ENCODE assay signal across 8 cellular contexts in genomic region chr18:12883003-12883683, GRCh38. TPM values are rescaled to one million over a fixed set of nuclear protein-coding genes. Genes with fewer than 3 reads are reported as not detected.
A peak's percentile ranks its signal among the peaks of the same experiment; 100 is the strongest.
DNase-seq lines count a peak whose midpoint lies in the region; ATAC-seq and TF ChIP-seq lines count a peak whose summit lies in the region.

No MANE protein-coding gene starts in this region.

- no peak for TF ChIP-seq POLR2A in ovary (IDR thresholded peaks at IDR 0.05)

- H3K36me3 Mint-ChIP-seq in activated CD8-positive, alpha-beta memory T cell treated with anti-CD3 and anti-CD28 coated beads, Interleukin-2, amount 10 ng/mL, durations not matched to agents 7 days and 5 days, result peaks cover 15% of the 10 kb centered on the region

- no peak for TF ChIP-seq EP300 in ovary (IDR thresholded peaks at IDR 0.05)

- peaks cover 14% of the 10 kb centered on the region for H3K4me1 ChIP-seq in ovary (ENCODE audit: insufficient read depth)

- DNase-seq in AG04449 (ENCODE audit: low read depth, low spot score), result no peak
- peak; percentile 49 for DNase-seq in activated CD8-positive, alpha-beta memory T cell treated with anti-CD3 and anti-CD28 coated beads, Interleukin-2, amount 10 ng/mL, durations not matched to agents 7 days and 5 days
- DNase-seq in foreskin fibroblast, result no peak
- no peak for DNase-seq in ovary
- DNase-seq in kidney glomerular epithelial cell (lab: John Stamatoyannopoulos, UW), result no peak
- no peak for DNase-seq in NCI-H1048 (lab: John Stamatoyannopoulos, UW)

- POLR2A ChIA-PET in AG04449 (lab: Yijun Ruan, JAX), result interaction anchor here (0.6 to 1.8 kb wide), 12 partner anchors 10 to 843 kb away, joined by 3 to 7 read pairs (median 4); partner anchors contain the start of genes FAM210A and RNMT

- no peaks in the 10 kb centered on the region for H3K27me3 ChIP-seq in ovary

- TF ChIP-seq CTCF in AG04449 (IDR thresholded peaks at IDR 0.05; ENCODE audit: insufficient read depth, low read length, missing control alignments), result no peak
- no peak for TF ChIP-seq CTCF in foreskin fibroblast (IDR thresholded peaks at IDR 0.05; ENCODE audit: low read depth, low read length)
- no peak for TF ChIP-seq CTCF in ovary (IDR thresholded peaks at IDR 0.05)

- peaks cover 53% of the 10 kb centered on the region for H3K4me1 Mint-ChIP-seq in activated CD8-positive, alpha-beta memory T cell treated with anti-CD3 and anti-CD28 coated beads, Interleukin-2, amount 10 ng/mL, durations not matched to agents 7 days and 5 days

- H3K4me3 ChIP-seq in AG04449 (ENCODE audit: low read depth, low read length), result peak overlapping the region; percentile 93
- peak overlapping the region; percentile 67 to 81 for H3K4me3 ChIP-seq in foreskin fibroblast (ENCODE audit: low read depth in 1 of 2, low read length in 2 of 2)
- peak overlapping the region; percentile 83 for H3K4me3 ChIP-seq in ovary

- H3K9me3 Mint-ChIP-seq in activated CD8-positive, alpha-beta memory T cell treated with anti-CD3 and anti-CD28 coated beads, Interleukin-2, amount 10 ng/mL, durations not matched to agents 7 days and 5 days (ENCODE audit: low read depth), result no peaks in the 10 kb centered on the region

- intact Hi-C loops in ovary (cut with DNase I), result loop anchor here in 1 of 4 donors (10.0 kb wide), 1 partner anchor 498 kb away; no protein-coding TSS in a partner anchor

- CTCF ChIA-PET in AG04449 (lab: Yijun Ruan, JAX), result interaction anchor here (1.2 to 15.7 kb wide), 6 partner anchors 10 to 140 kb away, joined by 3 to 324 read pairs (median 6); no protein-coding TSS in a partner anchor
- CTCF ChIA-PET in activated CD8-positive, alpha-beta memory T cell treated with anti-CD3 and anti-CD28 coated beads, Interleukin-2, amount 10 ng/mL, durations not matched to agents 7 days and 5 days (lab: Charles Lee), result interaction anchor here (0.7 to 5.9 kb wide), 14 partner anchors 11 to 276 kb away, joined by 3 to 38 read pairs (median 4); no protein-coding TSS in a partner anchor

- WGBS in ovary, 3 donors, result 0 to 1% (median 0%) methylated on average over 47 to 53 of the region's 53 CpGs

- H3K27me3 Mint-ChIP-seq in activated CD8-positive, alpha-beta memory T cell treated with anti-CD3 and anti-CD28 coated beads, Interleukin-2, amount 10 ng/mL, durations not matched to agents 7 days and 5 days, result no peaks in the 10 kb centered on the region

- no peaks in the 10 kb centered on the region for H3K9me3 ChIP-seq in ovary

- H3K27ac Mint-ChIP-seq in activated CD8-positive, alpha-beta memory T cell treated with anti-CD3 and anti-CD28 coated beads, Interleukin-2, amount 10 ng/mL, durations not matched to agents 7 days and 5 days, result peak overlapping the region; percentile 88

- H3K27ac ChIP-seq in ovary, result peak overlapping the region; percentile 83 to 98

- ATAC-seq in GM19035 (IDR thresholded peaks at IDR 0.05; ENCODE audit: unreplicated experiment) (peak; percentile 19), HG03460 (IDR thresholded peaks at IDR 0.05; ENCODE audit: unreplicated experiment) (peak; percentile 9)
- peak; percentile 7 for ATAC-seq in activated CD8-positive, alpha-beta memory T cell treated with anti-CD3 and anti-CD28 coated beads, Interleukin-2, amount 10 ng/mL, durations not matched to agents 7 days and 5 days

- peak overlapping the region; percentile 94 for H3K4me3 Mint-ChIP-seq in activated CD8-positive, alpha-beta memory T cell treated with anti-CD3 and anti-CD28 coated beads, Interleukin-2, amount 10 ng/mL, durations not matched to agents 7 days and 5 days

- H3K36me3 ChIP-seq in ovary, result no peaks in the 10 kb centered on the region

RNA-seq across cellular contexts. Expression of gene PTPN2, which starts 0.9 kb away (rescaled TPM):
- 10 to 100 TPM; 65.4 to 82.7 TPM for total RNA-seq in activated CD8-positive, alpha-beta memory T cell treated with anti-CD3 and anti-CD28 coated beads, Interleukin-2, amount 10 ng/mL, durations not matched to agents 7 days and 5 days
- 10 to 100 TPM; 29.4 to 47.3 (median 36.0) TPM for total RNA-seq in ovary
- polyA plus RNA-seq in ovary, result 10 to 100 TPM; 42.3 to 48.1 TPM
